21 cellular contexts compared by ENCODE assay signal in the genomic region with DNA sequence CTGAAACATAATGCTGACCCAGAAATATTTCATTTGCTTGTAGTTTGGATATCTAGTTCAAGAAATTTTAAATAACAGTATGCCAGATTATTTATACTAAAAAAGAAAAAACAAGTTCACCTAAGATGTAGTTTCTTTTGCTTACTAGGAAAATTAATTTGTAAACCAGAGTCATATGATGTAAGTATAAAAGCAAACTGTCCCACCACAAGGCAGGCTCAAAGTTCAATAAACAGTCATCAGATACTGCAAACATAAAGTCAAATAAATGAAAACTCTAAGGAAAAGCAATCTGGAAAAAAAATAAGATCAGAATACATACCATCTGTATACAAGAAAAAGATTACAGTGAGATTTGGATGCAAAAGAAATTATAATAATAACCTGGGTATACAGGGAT. TPM values are rescaled to one million over a fixed set of nuclear protein-coding genes. Genes with fewer than 3 reads are reported as not detected.
DNase-seq lines count a peak whose midpoint lies in the region; ATAC-seq and TF ChIP-seq lines count a peak whose summit lies in the region.
"Had no signal": no experiment of that assay in that cellular context is flagged by ENCODE, and none has a peak within 500 bp of the region (broad histone marks: within the 10 kb centered on the region; RNA-seq: fewer than 3 reads in every experiment).

No MANE protein-coding gene starts in this region.

- no peaks in the 10 kb centered on the region for H3K9me2 ChIP-seq in hepatocyte (replicated peaks; ENCODE audit: insufficient read depth)
- H3K9me2 ChIP-seq: SK-N-SH had no signal

- no peak overlapping the region for H3K4me3 ChIP-seq in hepatocyte
- no peak overlapping the region for H3K4me3 ChIP-seq in prostate gland
- H3K4me3 ChIP-seq: BLaER1 treated with 17β-estradiol and CSF1 and Interleukin-3, amounts not matched to agents 10 nM and 100 nM; GM12878 had no signal

- H4K20me1 ChIP-seq in hepatocyte (ENCODE audit: insufficient read depth, poor library complexity, severe bottlenecking): no peaks in the 10 kb centered on the region

- H3K27ac ChIP-seq in hepatocyte (peak overlapping the region; percentile 3), prostate gland (no peak overlapping the region)
- H3K27ac ChIP-seq: BLaER1 treated with 17β-estradiol and CSF1 and Interleukin-3, amounts not matched to agents 10 nM and 100 nM; HL-60 had no signal

- H3K9me3 Mint-ChIP-seq in activated T-cell treated with anti-CD3 and anti-CD28 coated beads, Interleukin-2, amount 50 U/mL, for 72 hours: no peaks in the 10 kb centered on the region
- no peaks in the 10 kb centered on the region for H3K9me3 Mint-ChIP-seq in activated T-cell treated with anti-CD3 and anti-CD28 coated beads, Interleukin-2, amount 50 U/mL, for 4 hours
- H3K9me3 Mint-ChIP-seq in memory B cell: no peaks in the 10 kb centered on the region
- H3K9me3 Mint-ChIP-seq: CD4-positive, alpha-beta memory T cell had no signal

- DNase-seq in activated T-cell treated with anti-CD3 and anti-CD28 coated beads, Interleukin-2, amount 50 U/mL, for 72 hours: no peak
- no peak for DNase-seq in activated T-cell treated with anti-CD3 and anti-CD28 coated beads, Interleukin-2, amount 50 U/mL, for 4 hours
- DNase-seq in hepatocyte (ENCODE audit: low spot score) (no peak), memory B cell (ENCODE audit: low spot score in 2 of 2) (no peak), occipital lobe (lab: John Stamatoyannopoulos, UW) (no peak), prostate gland (ENCODE audit: low spot score) (no peak), GM10248 (ENCODE audit: extremely low spot score) (no peak)
- DNase-seq: AML-193; Caco-2; CD4-positive, alpha-beta memory T cell; Karpas-422; NCI-H1092 treated with DMSO at 0.1 percent for 48 hours; NCI-H1436; NCI-H187; NCI-H2107; NCI-H524; NCI-H748 treated with DMSO at 0.1 percent for 48 hours; SK-N-SH had no signal

- TF ChIP-seq POLR2A in prostate gland (IDR thresholded peaks at IDR 0.05): no peak

- H3K4me1 Mint-ChIP-seq in activated T-cell treated with anti-CD3 and anti-CD28 coated beads, Interleukin-2, amount 50 U/mL, for 72 hours (ENCODE audit: low read depth): no peaks in the 10 kb centered on the region
- peaks cover 1% of the 10 kb centered on the region for H3K4me1 Mint-ChIP-seq in activated T-cell treated with anti-CD3 and anti-CD28 coated beads, Interleukin-2, amount 50 U/mL, for 4 hours (ENCODE audit: low read depth)
- H3K4me1 Mint-ChIP-seq in memory B cell: no peaks in the 10 kb centered on the region

- no peak for ATAC-seq in activated T-cell treated with anti-CD3 and anti-CD28 coated beads, Interleukin-2, amount 50 U/mL, for 72 hours (replicated peaks in 1 of 2)
- ATAC-seq in activated T-cell treated with anti-CD3 and anti-CD28 coated beads, Interleukin-2, amount 50 U/mL, for 4 hours: no peak
- ATAC-seq in memory B cell (ENCODE audit: low read depth): no peak
- ATAC-seq: GM12878 had no signal

- peaks cover 23% of the 10 kb centered on the region for H3K79me2 ChIP-seq in hepatocyte

- H3K4me2 ChIP-seq in hepatocyte: no peak overlapping the region
- H3K4me2 ChIP-seq: BLaER1 treated with 17β-estradiol and CSF1 and Interleukin-3, amounts not matched to agents 10 nM and 100 nM; SK-N-SH had no signal

- no peaks in the 10 kb centered on the region for H3K27me3 ChIP-seq in hepatocyte
- H3K27me3 ChIP-seq in prostate gland (replicated peaks; ENCODE audit: insufficient read depth): no peaks in the 10 kb centered on the region
- H3K27me3 ChIP-seq: BLaER1 treated with 17β-estradiol and CSF1 and Interleukin-3, amounts not matched to agents 10 nM and 100 nM had no signal

- no peaks in the 10 kb centered on the region for H3K36me3 ChIP-seq in hepatocyte (replicated peaks; ENCODE audit: insufficient read depth, low read depth)
- H3K36me3 ChIP-seq in prostate gland: no peaks in the 10 kb centered on the region

- H3K4me1 ChIP-seq in hepatocyte (ENCODE audit: insufficient read depth): peaks cover 3% of the 10 kb centered on the region
- no peaks in the 10 kb centered on the region for H3K4me1 ChIP-seq in prostate gland (replicated peaks)
- H3K4me1 ChIP-seq: BLaER1 treated with 17β-estradiol and CSF1 and Interleukin-3, amounts not matched to agents 10 nM and 100 nM had no signal

- H3K9me3 ChIP-seq in hepatocyte (ENCODE audit: low read depth) (no peaks in the 10 kb centered on the region), prostate gland (no peaks in the 10 kb centered on the region)
- H3K9me3 ChIP-seq: BLaER1 treated with 17β-estradiol and CSF1 and Interleukin-3, amounts not matched to agents 10 nM and 100 nM; Caco-2; SK-N-SH had no signal

- intact Hi-C loops in prostate gland (cut with DNase I): no loop called here

- no peaks in the 10 kb centered on the region for H3K27me3 Mint-ChIP-seq in activated T-cell treated with anti-CD3 and anti-CD28 coated beads, Interleukin-2, amount 50 U/mL, for 72 hours (ENCODE audit: low read depth)
- no peaks in the 10 kb centered on the region for H3K27me3 Mint-ChIP-seq in activated T-cell treated with anti-CD3 and anti-CD28 coated beads, Interleukin-2, amount 50 U/mL, for 4 hours (ENCODE audit: low read depth)
- H3K27me3 Mint-ChIP-seq in memory B cell: no peaks in the 10 kb centered on the region
- H3K27me3 Mint-ChIP-seq: CD4-positive, alpha-beta memory T cell had no signal

- TF ChIP-seq CTCF in hepatocyte (IDR thresholded peaks at IDR 0.05; ENCODE audit: poor library complexity) (no peak), prostate gland (IDR thresholded peaks at IDR 0.05) (no peak), GM10248 (IDR thresholded peaks at IDR 0.05; ENCODE audit: control extremely low read depth, extremely low read depth, low read depth, missing control alignments) (no peak)

- POLR2A ChIA-PET in GM10248 (lab: Yijun Ruan, JAX): no interaction called here

- peaks cover 2 to 19% of the 10 kb centered on the region in 2 donors for H3K36me3 Mint-ChIP-seq in activated T-cell treated with anti-CD3 and anti-CD28 coated beads, Interleukin-2, amount 50 U/mL, for 72 hours (ENCODE audit: insufficient read depth in 2 of 2)
- H3K36me3 Mint-ChIP-seq in activated T-cell treated with anti-CD3 and anti-CD28 coated beads, Interleukin-2, amount 50 U/mL, for 4 hours (ENCODE audit: insufficient read depth): peaks cover 43% of the 10 kb centered on the region
- H3K36me3 Mint-ChIP-seq in memory B cell: peaks cover 28% of the 10 kb centered on the region

- no peak overlapping the region for H3K4me3 Mint-ChIP-seq in activated T-cell treated with anti-CD3 and anti-CD28 coated beads, Interleukin-2, amount 50 U/mL, for 72 hours
- no peak overlapping the region for H3K4me3 Mint-ChIP-seq in activated T-cell treated with anti-CD3 and anti-CD28 coated beads, Interleukin-2, amount 50 U/mL, for 4 hours
- H3K4me3 Mint-ChIP-seq in memory B cell: no peak overlapping the region
- H3K4me3 Mint-ChIP-seq: CD4-positive, alpha-beta memory T cell had no signal

- CTCF ChIA-PET in GM10248 (lab: Yijun Ruan, JAX): no interaction called here

- H3K27ac Mint-ChIP-seq in activated T-cell treated with anti-CD3 and anti-CD28 coated beads, Interleukin-2, amount 50 U/mL, for 72 hours: peak overlapping the region; percentile 55
- peak overlapping the region; percentile 31 for H3K27ac Mint-ChIP-seq in memory B cell

- H2AFZ ChIP-seq in hepatocyte: no peak overlapping the region

RNA-seq across cellular contexts. Expression of gene WDR5B, which starts 40.2 kb away (rescaled TPM):
- total RNA-seq in activated T-cell treated with anti-CD3 and anti-CD28 coated beads, Interleukin-2, amount 50 U/mL, for 72 hours: 1 to 10 TPM; 2.6 to 3.6 TPM
- total RNA-seq in activated T-cell treated with anti-CD3 and anti-CD28 coated beads, Interleukin-2, amount 50 U/mL, for 4 hours: 1 to 10 TPM; 1.6 to 2.8 (median 1.9) TPM
- total RNA-seq in hepatocyte (6.4 and 8.2 TPM in 2 replicates), occipital lobe (9.8 TPM), prostate gland (1 to 10 TPM; 4.5 to 6.5 TPM)
- polyA plus RNA-seq in hepatocyte: 1.7 and 1.9 TPM in 2 replicates

RNA-seq across cellular contexts. Expression of gene KPNA1, which starts 58.7 kb away (rescaled TPM):
- 10 to 100 TPM; 54.3 to 69.9 TPM for total RNA-seq in activated T-cell treated with anti-CD3 and anti-CD28 coated beads, Interleukin-2, amount 50 U/mL, for 72 hours
- 10 to 100 TPM; 56.4 to 61.2 (median 61.2) TPM for total RNA-seq in activated T-cell treated with anti-CD3 and anti-CD28 coated beads, Interleukin-2, amount 50 U/mL, for 4 hours
- total RNA-seq in hepatocyte (38.3 and 44.0 TPM in 2 replicates), occipital lobe (49.0 TPM), prostate gland (10 to 100 TPM; 27.1 to 38.7 TPM)
- polyA plus RNA-seq in hepatocyte: 38.9 and 42.5 TPM in 2 replicates
